Comparison of ENCODE assay signal across 8 cellular contexts in genomic region chr20:41318271-41318649, GRCh38. TPM values are rescaled to one million over a fixed set of nuclear protein-coding genes. Genes with fewer than 3 reads are reported as not detected.
DNase-seq lines count a peak whose midpoint lies in the region; ATAC-seq and TF ChIP-seq lines count a peak whose summit lies in the region.

No MANE protein-coding gene starts in this region.

- DNase-seq in DND-41: no peak
- peak; percentile 23 for DNase-seq in NCI-H748 treated with DMSO at 0.1 percent for 48 hours (lab: John Stamatoyannopoulos, UW)
- no peak for DNase-seq in endothelial cell (ENCODE audit: low spot score)
- no peak for DNase-seq in ovary
- no peak for DNase-seq in NCI-H446 treated with DMSO at 0.1 percent for 48 hours (lab: John Stamatoyannopoulos, UW)
- DNase-seq in activated gamma-delta T cell (lab: John Stamatoyannopoulos, UW): no peak

- TF ChIP-seq EP300 in ovary (IDR thresholded peaks at IDR 0.05): no peak

- H3K9ac ChIP-seq in DND-41 (ENCODE audit: low read depth, low read length): peak overlapping the region; percentile 69

- H3K36me3 ChIP-seq in DND-41 (ENCODE audit: insufficient read depth, low read length): no peaks in the 10 kb centered on the region
- no peaks in the 10 kb centered on the region for H3K36me3 ChIP-seq in ovary

- TF ChIP-seq POLR2A in ovary (IDR thresholded peaks at IDR 0.05): no peak

- H3K27me3 Mint-ChIP-seq in endothelial cell (ENCODE audit: unreplicated experiment): peaks cover 8% of the 10 kb centered on the region

- peaks cover 27% of the 10 kb centered on the region for H3K4me1 Mint-ChIP-seq in endothelial cell (ENCODE audit: unreplicated experiment)

- WGBS in ovary, 3 donors: 41 to 56% (median 52%) methylated on average over 5 of the region's 5 CpGs

- no peaks in the 10 kb centered on the region for H4K20me1 ChIP-seq in DND-41 (ENCODE audit: insufficient read depth, low read length)

- H3K36me3 Mint-ChIP-seq in endothelial cell (ENCODE audit: low read depth, unreplicated experiment): peaks cover 5% of the 10 kb centered on the region

- H3K27ac Mint-ChIP-seq in endothelial cell (ENCODE audit: unreplicated experiment): peak overlapping the region; percentile 36

- intact Hi-C loops in ovary (cut with DNase I): loop anchor here in 2 of 4 donors (5.0 to 10.0 kb wide), 2 partner anchors 63 to 71 kb away; no protein-coding TSS in a partner anchor

- no peak for ATAC-seq in DND-41 (ENCODE audit: insufficient read depth, low read depth)
- ATAC-seq in HG02759 (IDR thresholded peaks at IDR 0.05; ENCODE audit: unreplicated experiment): no peak
- ATAC-seq in GM18519 (IDR thresholded peaks at IDR 0.05; ENCODE audit: low FRiP score, unreplicated experiment): no peak

- H3K4me3 ChIP-seq in DND-41 (ENCODE audit: low read depth in 1 of 2, low read length in 2 of 2) (peak overlapping the region in 1 of 2 experiments; percentile 80; a peak in 2 of 4 replicates), ovary (peak overlapping the region; percentile 85)

- peak overlapping the region; percentile 93 for H3K4me2 ChIP-seq in DND-41 (ENCODE audit: insufficient read depth, low read length)

- H2AFZ ChIP-seq in DND-41 (ENCODE audit: low read depth, low read length): peak overlapping the region; percentile 48

- peak overlapping the region; percentile 83 for H3K4me3 Mint-ChIP-seq in endothelial cell (ENCODE audit: unreplicated experiment)

- no peaks in the 10 kb centered on the region for H3K9me3 Mint-ChIP-seq in endothelial cell (ENCODE audit: unreplicated experiment)

- peaks cover 12% of the 10 kb centered on the region; the same call in 1 of the 2 replicates for H3K79me2 ChIP-seq in DND-41 (ENCODE audit: insufficient read depth, low read length)

- H3K4me1 ChIP-seq in DND-41 (ENCODE audit: insufficient read depth, low read length) (peaks cover 27% of the 10 kb centered on the region), ovary (ENCODE audit: insufficient read depth) (peaks cover 8% of the 10 kb centered on the region)

- H3K27me3 ChIP-seq in DND-41 (ENCODE audit: insufficient read depth, low read length, poor library complexity) (no peaks in the 10 kb centered on the region), ovary (no peaks in the 10 kb centered on the region)

- no peaks in the 10 kb centered on the region for H3K9me3 ChIP-seq in DND-41 (ENCODE audit: insufficient read depth, low read length, severe bottlenecking)
- no peaks in the 10 kb centered on the region for H3K9me3 ChIP-seq in ovary

- H3K27ac ChIP-seq in DND-41 (ENCODE audit: low read length) (peak overlapping the region; percentile 34), ovary (peak overlapping the region in 1 of 2 donors; percentile 74)

- TF ChIP-seq CTCF in DND-41 (IDR thresholded peaks at IDR 0.05; ENCODE audit: borderline replicate concordance, extremely low read depth, low read length, poor library complexity, severe bottlenecking): no peak
- no peak for TF ChIP-seq CTCF in endothelial cell (IDR thresholded peaks at IDR 0.05; ENCODE audit: unreplicated experiment)
- no peak for TF ChIP-seq CTCF in ovary (IDR thresholded peaks at IDR 0.05)

RNA-seq across cellular contexts. Expression of gene ZHX3, which starts 0.7 kb away (rescaled TPM):
- total RNA-seq in endothelial cell (ENCODE audit: unreplicated experiment): 20.9 TPM
- total RNA-seq in ovary: 10 to 100 TPM; 17.5 to 72.0 (median 53.0) TPM
- 10 to 100 TPM; 20.6 to 39.6 TPM for polyA plus RNA-seq in ovary

RNA-seq across cellular contexts. Expression of gene LPIN3, which starts 22.4 kb away (rescaled TPM):
- total RNA-seq in endothelial cell (ENCODE audit: unreplicated experiment) (20.1 TPM), ovary (10 to 100 TPM in 6 of 7 donors, 1 to 10 TPM in 1; 8.3 to 21.6 (median 16.4) TPM)
- 10 to 100 TPM in 1 of 2 donors, 1 to 10 TPM in 1; 5.1 to 12.5 TPM for polyA plus RNA-seq in ovary

RNA-seq across cellular contexts. Expression of gene EMILIN3, which starts 48.4 kb away (rescaled TPM):
- total RNA-seq in endothelial cell (ENCODE audit: unreplicated experiment) (0.28 TPM), ovary (10 to 100 TPM in 4 of 7 donors, 1 to 10 TPM in 3; 1.5 to 33.5 (median 14.6) TPM)
- polyA plus RNA-seq in ovary: 1 to 10 TPM; 2.0 to 4.2 TPM
